In genomic region chr5:113759505-113760145, GRCh38 we compare ENCODE assay signal across 22 cellular contexts.
DNase-seq lines count a peak whose midpoint lies in the region; ATAC-seq and TF ChIP-seq lines count a peak whose summit lies in the region.
"Had no signal": no experiment of that assay in that cellular context is flagged by ENCODE, and none has a peak within 500 bp of the region (broad histone marks: within the 10 kb centered on the region; RNA-seq: fewer than 3 reads in every experiment).

No MANE protein-coding gene starts in this region.

- H2AFZ ChIP-seq in neural progenitor cell (replicated peaks): peak overlapping the region; percentile 18

- no peak overlapping the region for H3K27ac ChIP-seq in neural progenitor cell
- no peak overlapping the region for H3K27ac ChIP-seq in gastrocnemius medialis
- H3K27ac ChIP-seq in RWPE1: no peak overlapping the region
- H3K27ac ChIP-seq: C4-2B, KMS-11, SJCRH30 had no signal

- H3K4me3 ChIP-seq in neural progenitor cell (no peak overlapping the region), gastrocnemius medialis (no peak overlapping the region), MG63 (no peak overlapping the region)
- H3K4me3 ChIP-seq: SJCRH30 had no signal

- DNase-seq in neural progenitor cell (ENCODE audit: low spot score) (no peak), gastrocnemius medialis (no peak), posterior cingulate gyrus (no peak), RWPE1 (ENCODE audit: low spot score) (no peak), MG63 (no peak)
- DNase-seq: Caco-2; CD8-positive, alpha-beta T cell; IMR-90; NCI-H1092 treated with DMSO at 0.1 percent for 48 hours; NCI-H1436 treated with DMSO at 0.1 percent for 48 hours; NCI-H187 treated with DMSO at 0.1 percent for 48 hours; NCI-H748 treated with DMSO at 0.1 percent for 48 hours; SJCRH30; T-helper 17 cell had no signal

- H3K27me3 Mint-ChIP-seq in neural progenitor cell (ENCODE audit: insufficient read depth, low read depth): no peaks in the 10 kb centered on the region

- intact Hi-C loops in gastrocnemius medialis (cut with DNase I; ENCODE audit: low total_unique reads) (no loop called here), posterior cingulate gyrus (cut with DNase I) (no loop called here)

- H3K9me3 ChIP-seq in neural progenitor cell (ENCODE audit: low read depth) (no peaks in the 10 kb centered on the region), gastrocnemius medialis (no peaks in the 10 kb centered on the region), MG63 (no peaks in the 10 kb centered on the region)
- H3K9me3 ChIP-seq: Caco-2, SJCRH30 had no signal

- no peak for TF ChIP-seq POLR2A in gastrocnemius medialis (IDR thresholded peaks at IDR 0.05)

- no peak overlapping the region for H3K4me2 ChIP-seq in neural progenitor cell
- H3K4me2 ChIP-seq: KMS-11 had no signal

- H4K20me1 ChIP-seq in neural progenitor cell (ENCODE audit: low read depth): no peaks in the 10 kb centered on the region

- H3K4me1 ChIP-seq in neural progenitor cell (no peaks in the 10 kb centered on the region), gastrocnemius medialis (no peaks in the 10 kb centered on the region)
- H3K4me1 ChIP-seq: Caco-2, SJCRH30 had no signal

- H3K36me3 ChIP-seq in neural progenitor cell: no peaks in the 10 kb centered on the region
- H3K36me3 ChIP-seq in gastrocnemius medialis: no peaks in the 10 kb centered on the region
- H3K36me3 ChIP-seq in MG63: no peaks in the 10 kb centered on the region
- H3K36me3 ChIP-seq: SJCRH30 had no signal

- peaks cover 4% of the 10 kb centered on the region for H3K4me1 Mint-ChIP-seq in neural progenitor cell

- H3K9ac ChIP-seq in neural progenitor cell: no peak overlapping the region
- H3K9ac ChIP-seq: KMS-11 had no signal

- POLR2A ChIA-PET in RWPE1 (lab: Yijun Ruan, JAX; ENCODE audit: low non-redundant PET): no interaction called here

- H3K27ac Mint-ChIP-seq in neural progenitor cell: no peak overlapping the region
- H3K27ac Mint-ChIP-seq: CD8-positive, alpha-beta T cell; T-helper 17 cell had no signal

- peak; percentile 33 for ATAC-seq in GM19351 (IDR thresholded peaks at IDR 0.05; ENCODE audit: unreplicated experiment)
- peak; percentile 53 for ATAC-seq in GM21619 (IDR thresholded peaks at IDR 0.05; ENCODE audit: unreplicated experiment)
- peak; percentile 49 for ATAC-seq in HG03354 (IDR thresholded peaks at IDR 0.05; ENCODE audit: poor library complexity, severe bottlenecking, unreplicated experiment)
- no peak for ATAC-seq in gastrocnemius medialis
- ATAC-seq: CD8-positive, alpha-beta T cell; HCT116; Right ventricle myocardium inferior; SK-N-SH treated with all-trans-retinoic acid at 6 μM for 48 hours; T-helper 17 cell had no signal

- peaks cover 5% of the 10 kb centered on the region for H3K9me3 Mint-ChIP-seq in neural progenitor cell

- in situ Hi-C loops in gastrocnemius medialis (cut with MboI; ENCODE audit: low sequenced_read_pairs in 4 of 4): no loop called here

- H3K27me3 ChIP-seq in neural progenitor cell (no peaks in the 10 kb centered on the region), gastrocnemius medialis (no peaks in the 10 kb centered on the region), MG63 (no peaks in the 10 kb centered on the region; the same call in 1 of the 2 replicates)
- H3K27me3 ChIP-seq: SJCRH30 had no signal

- CTCF ChIA-PET in RWPE1 (lab: Yijun Ruan, JAX): interaction anchor here (0.7 kb wide), 1 partner anchor 476 kb away, joined by 3 read pairs; no protein-coding TSS in a partner anchor

- no peaks in the 10 kb centered on the region for H3F3A ChIP-seq in neural progenitor cell (ENCODE audit: low read depth)

- H3K4me3 Mint-ChIP-seq in neural progenitor cell: no peak overlapping the region
- H3K4me3 Mint-ChIP-seq: CD8-positive, alpha-beta T cell; T-helper 17 cell had no signal

- no peaks in the 10 kb centered on the region for H3K36me3 Mint-ChIP-seq in neural progenitor cell
- H3K36me3 Mint-ChIP-seq: CD8-positive, alpha-beta T cell had no signal

- H3K79me2 ChIP-seq in neural progenitor cell (ENCODE audit: low read depth): no peaks in the 10 kb centered on the region

- TF ChIP-seq CTCF in neural progenitor cell (IDR thresholded peaks at IDR 0.05): no peak
- TF ChIP-seq CTCF in gastrocnemius medialis (IDR thresholded peaks at IDR 0.05 in 4 of 5, conservative IDR thresholded peaks at IDR 0.05 in 1 of 5): no peak
- no peak for TF ChIP-seq CTCF in RWPE1 (conservative IDR thresholded peaks at IDR 0.05; ENCODE audit: low read depth)

Comparison
In these comparisons a context has a peak if more than half of its experiments do, and no peak if none do; other contexts are left out.
1. ATAC-seq: peak in GM19351 (single experiment), GM21619 (single experiment) and HG03354 (single experiment); none in gastrocnemius medialis (0 of 2).